Comparison of ENCODE assay signal across 8 cellular contexts in genomic region chr1:151539321-151540020, GRCh38. TPM values are rescaled to one million over a fixed set of nuclear protein-coding genes. Genes with fewer than 3 reads are reported as not detected.
A peak's percentile ranks its signal among the peaks of the same experiment; 100 is the strongest.
DNase-seq lines count a peak whose midpoint lies in the region; ATAC-seq lines count a peak whose summit lies in the region.

No MANE protein-coding gene starts in this region.

- peaks cover 3% of the 10 kb centered on the region for H3K27me3 Mint-ChIP-seq in activated naive CD4-positive, alpha-beta T cell treated with anti-CD3 and anti-CD28 coated beads for 36 hours (ENCODE audit: low read depth)

- CTCF ChIA-PET in activated naive CD4-positive, alpha-beta T cell treated with anti-CD3 and anti-CD28 coated beads for 36 hours (lab: Charles Lee) = interaction anchor here (0.9 to 1.0 kb wide), 2 partner anchors 195 to 297 kb away, joined by 3 to 5 read pairs; no protein-coding TSS in a partner anchor

- ATAC-seq in HG02678 (IDR thresholded peaks at IDR 0.05; ENCODE audit: unreplicated experiment) (peak; percentile 39), left colon (peak; percentile 80)
- ATAC-seq in stimulated activated effector memory CD8-positive, alpha-beta T cell treated with anti-CD3 and anti-CD28 coated beads, Interleukin-12 subunit alpha, Interleukin-12 subunit beta, amount 100 ng/mL, for 72 hours = peak; percentile 20

- H3K36me3 Mint-ChIP-seq in activated naive CD4-positive, alpha-beta T cell treated with anti-CD3 and anti-CD28 coated beads for 36 hours (ENCODE audit: low read depth) = no peaks in the 10 kb centered on the region
- peaks cover 6% of the 10 kb centered on the region for H3K36me3 Mint-ChIP-seq in stimulated activated effector memory CD8-positive, alpha-beta T cell treated with anti-CD3 and anti-CD28 coated beads, Interleukin-12 subunit alpha, Interleukin-12 subunit beta, amount 100 ng/mL, for 72 hours

- H3K4me3 Mint-ChIP-seq in activated naive CD4-positive, alpha-beta T cell treated with anti-CD3 and anti-CD28 coated beads for 36 hours = peak overlapping the region; percentile 84
- peak overlapping the region; percentile 97 for H3K4me3 Mint-ChIP-seq in stimulated activated effector memory CD8-positive, alpha-beta T cell treated with anti-CD3 and anti-CD28 coated beads, Interleukin-12 subunit alpha, Interleukin-12 subunit beta, amount 100 ng/mL, for 72 hours

- peak; percentile 74 for DNase-seq in activated naive CD4-positive, alpha-beta T cell treated with anti-CD3 and anti-CD28 coated beads for 36 hours
- DNase-seq in activated naive CD4-positive, alpha-beta T cell treated with anti-CD3 and anti-CD28 coated beads, Interleukin-2, amount 50 U/mL, for 16 hours = no peak
- peak; percentile 98 for DNase-seq in NCI-H1092 treated with DMSO at 0.1 percent for 48 hours (lab: John Stamatoyannopoulos, UW)
- peak; percentile 65 for DNase-seq in SKM-1 (lab: John Stamatoyannopoulos, UW; ENCODE audit: unreplicated experiment)
- DNase-seq in dedifferentiated amniotic fluid mesenchymal stem cell (ENCODE audit: extremely low spot score) = peak; percentile 66
- DNase-seq in left colon = peak; percentile 92 to 98
- DNase-seq in stimulated activated effector memory CD8-positive, alpha-beta T cell treated with anti-CD3 and anti-CD28 coated beads, Interleukin-12 subunit alpha, Interleukin-12 subunit beta, amount 100 ng/mL, for 72 hours (ENCODE audit: low spot score in 2 of 2) = peak in 1 of 2 donors; percentile 60

- intact Hi-C loops in activated naive CD4-positive, alpha-beta T cell treated with anti-CD3 and anti-CD28 coated beads for 36 hours (cut with micrococcal nuclease) = loop anchor here (2.0 to 5.0 kb wide), 4 partner anchors 29 to 183 kb away; partner anchors contain the start of genes CGN and RIIAD1
- intact Hi-C loops in left colon (cut with DNase I, micrococcal nuclease) = no loop called here

- H3K4me1 Mint-ChIP-seq in activated naive CD4-positive, alpha-beta T cell treated with anti-CD3 and anti-CD28 coated beads for 36 hours (ENCODE audit: low read depth) = peaks cover 14% of the 10 kb centered on the region
- H3K4me1 Mint-ChIP-seq in stimulated activated effector memory CD8-positive, alpha-beta T cell treated with anti-CD3 and anti-CD28 coated beads, Interleukin-12 subunit alpha, Interleukin-12 subunit beta, amount 100 ng/mL, for 72 hours = peaks cover 22% of the 10 kb centered on the region

- H3K9me3 Mint-ChIP-seq in activated naive CD4-positive, alpha-beta T cell treated with anti-CD3 and anti-CD28 coated beads for 36 hours = no peaks in the 10 kb centered on the region
- H3K9me3 Mint-ChIP-seq in stimulated activated effector memory CD8-positive, alpha-beta T cell treated with anti-CD3 and anti-CD28 coated beads, Interleukin-12 subunit alpha, Interleukin-12 subunit beta, amount 100 ng/mL, for 72 hours = no peaks in the 10 kb centered on the region

- no peak overlapping the region for H3K27ac Mint-ChIP-seq in activated naive CD4-positive, alpha-beta T cell treated with anti-CD3 and anti-CD28 coated beads for 36 hours
- H3K27ac Mint-ChIP-seq in stimulated activated effector memory CD8-positive, alpha-beta T cell treated with anti-CD3 and anti-CD28 coated beads, Interleukin-12 subunit alpha, Interleukin-12 subunit beta, amount 100 ng/mL, for 72 hours = peak overlapping the region; percentile 93

RNA-seq across cellular contexts. Expression of gene TUFT1, which starts 0.6 kb away (rescaled TPM):
- total RNA-seq in activated naive CD4-positive, alpha-beta T cell treated with anti-CD3 and anti-CD28 coated beads for 36 hours = 1 to 10 TPM; 2.3 to 2.8 TPM
- total RNA-seq in left colon = 10 to 100 TPM; 19.7 to 30.2 TPM

RNA-seq across cellular contexts. Expression of gene CGN, which starts 28.3 kb away (rescaled TPM):
- 1 to 10 TPM in 1 of 2 experiments, under 1 TPM in 1; 0.62 to 1.5 TPM for total RNA-seq in activated naive CD4-positive, alpha-beta T cell treated with anti-CD3 and anti-CD28 coated beads for 36 hours
- 100 to 1,000 TPM; 182 to 188 TPM for total RNA-seq in left colon

Comparison
In these comparisons a context has a peak if more than half of its experiments do, and no peak if none do; other contexts are left out.
1. ATAC-seq: peak in every context shown above with its lines; median percentile 80 in left colon; 39 in HG02678; 20 in stimulated activated effector memory CD8-positive, alpha-beta T cell treated with anti-CD3 and anti-CD28 coated beads, Interleukin-12 subunit alpha, Interleukin-12 subunit beta, amount 100 ng/mL, for 72 hours.
2. RNA of gene TUFT1, which starts 0.6 kb away (total RNA-seq): 19.7 to 30.2 TPM in left colon; 2.3 to 2.8 TPM in activated naive CD4-positive, alpha-beta T cell treated with anti-CD3 and anti-CD28 coated beads for 36 hours; every median in the first group is over 4 times any median in the second.
3. RNA of gene CGN, which starts 28.3 kb away (total RNA-seq): 182 to 188 TPM in left colon; 0.62 to 1.5 TPM in activated naive CD4-positive, alpha-beta T cell treated with anti-CD3 and anti-CD28 coated beads for 36 hours; every median in the first group is over 10 times any median in the second.